In the genomic region with DNA sequence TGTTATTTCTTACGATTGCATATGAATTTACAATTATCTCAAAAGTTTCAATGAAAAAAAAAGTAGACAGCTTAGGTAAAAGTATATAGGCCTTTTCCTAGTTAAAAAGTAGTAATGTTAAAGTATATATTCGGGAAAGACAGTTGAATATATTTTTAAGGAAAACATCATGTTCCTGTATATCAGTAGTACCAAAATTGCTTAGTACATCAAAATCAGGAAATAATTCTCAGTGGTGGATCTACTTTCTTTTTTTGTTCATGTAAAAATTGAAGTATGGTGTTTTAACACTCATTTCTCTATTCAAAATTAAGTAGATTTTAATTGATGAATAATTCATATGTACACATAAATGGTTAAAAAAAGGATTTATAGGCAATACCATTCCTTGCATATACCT, we compare ENCODE assay signal across 25 cellular contexts.
DNase-seq lines count a peak whose midpoint lies in the region; ATAC-seq, FAIRE-seq and TF ChIP-seq lines count a peak whose summit lies in the region.
"Had no signal": no experiment of that assay in that cellular context is flagged by ENCODE, and none has a peak within 500 bp of the region (broad histone marks: within the 10 kb centered on the region; RNA-seq: fewer than 3 reads in every experiment).

No MANE protein-coding gene starts in this region.

- H3K9me3 Mint-ChIP-seq in activated naive CD8-positive, alpha-beta T cell (ENCODE audit: low read depth): no peaks in the 10 kb centered on the region
- no peaks in the 10 kb centered on the region for H3K9me3 Mint-ChIP-seq in activated naive CD8-positive, alpha-beta T cell treated with anti-CD3 and anti-CD28 coated beads for 36 hours
- no peaks in the 10 kb centered on the region for H3K9me3 Mint-ChIP-seq in natural killer cell
- no peaks in the 10 kb centered on the region for H3K9me3 Mint-ChIP-seq in natural killer cell treated with Interleukin-12 subunit alpha and Interleukin-12 subunit beta and Interleukin-15 and Interleukin-18, amount 100 ng/mL, for 72 hours
- H3K9me3 Mint-ChIP-seq: CD4-positive, alpha-beta memory T cell; CD8-positive, alpha-beta memory T cell had no signal

- no peaks in the 10 kb centered on the region for H4K20me1 ChIP-seq in K562 (replicated peaks; ENCODE audit: control insufficient read depth, insufficient read depth, low read length)
- no peaks in the 10 kb centered on the region for H4K20me1 ChIP-seq in smooth muscle cell (ENCODE audit: low read depth)
- H4K20me1 ChIP-seq: BLaER1 treated with 17β-estradiol and CSF1 and Interleukin-3, amounts not matched to agents 10 nM and 100 nM had no signal

- in situ Hi-C loops in K562 (cut with MboI): no loop called here

- no peaks in the 10 kb centered on the region for H3K27me3 Mint-ChIP-seq in activated naive CD8-positive, alpha-beta T cell
- H3K27me3 Mint-ChIP-seq in activated naive CD8-positive, alpha-beta T cell treated with anti-CD3 and anti-CD28 coated beads for 36 hours: no peaks in the 10 kb centered on the region
- H3K27me3 Mint-ChIP-seq in natural killer cell (ENCODE audit: low read depth in 2 of 2): no peaks in the 10 kb centered on the region
- H3K27me3 Mint-ChIP-seq in natural killer cell treated with Interleukin-12 subunit alpha and Interleukin-12 subunit beta and Interleukin-15 and Interleukin-18, amount 100 ng/mL, for 72 hours: no peaks in the 10 kb centered on the region
- H3K27me3 Mint-ChIP-seq: B cell; CD4-positive, alpha-beta memory T cell; CD8-positive, alpha-beta memory T cell had no signal

- TF ChIP-seq EP300 in K562 (IDR thresholded peaks at IDR 0.05; ENCODE audit: low read length) (no peak), esophagus muscularis mucosa (IDR thresholded peaks at IDR 0.05) (no peak)

- POLR2A ChIA-PET in K562 (lab: Yijun Ruan, JAX): no interaction called here

- H3K9me3 ChIP-seq in K562 (replicated peaks; ENCODE audit: control insufficient read depth, insufficient read depth, low read depth, low read length): no peaks in the 10 kb centered on the region
- no peaks in the 10 kb centered on the region for H3K9me3 ChIP-seq in smooth muscle cell (replicated peaks; ENCODE audit: low read depth)
- H3K9me3 ChIP-seq in esophagus muscularis mucosa: no peaks in the 10 kb centered on the region
- H3K9me3 ChIP-seq: A549; BLaER1 treated with 17β-estradiol and CSF1 and Interleukin-3, amounts not matched to agents 10 nM and 100 nM had no signal

- 96% methylated on average over 2 of the region's 2 CpGs for WGBS in K562 (ENCODE audit: insufficient coverage, low coverage, missing lambda C conversion rate)
- WGBS in smooth muscle cell (ENCODE audit: low lambda C conversion rate): 97% methylated on average over 2 of the region's 2 CpGs
- 97% methylated on average over 2 of the region's 2 CpGs for WGBS in esophagus muscularis mucosa

- H3K4me1 ChIP-seq in K562 (replicated peaks in 1 of 2; ENCODE audit: control insufficient read depth in 2 of 2, insufficient read depth in 2 of 2, low read length in 2 of 2) (no peaks in the 10 kb centered on the region), smooth muscle cell (ENCODE audit: low read depth) (peaks cover 4% of the 10 kb centered on the region), esophagus muscularis mucosa (peaks cover 12 to 28% (median 16%) of the 10 kb centered on the region in 4 donors)
- H3K4me1 ChIP-seq: A549; BLaER1 treated with 17β-estradiol and CSF1 and Interleukin-3, amounts not matched to agents 10 nM and 100 nM had no signal

- CTCF ChIA-PET in K562 (lab: Yijun Ruan, JAX; ENCODE audit: low intra/inter-chr PET ratio): no interaction called here

- H3K27ac ChIP-seq in K562 (ENCODE audit: extremely low read depth, low read depth, low read length) (no peak overlapping the region), smooth muscle cell (ENCODE audit: low read depth) (peak overlapping the region; percentile 49), esophagus muscularis mucosa (replicated peaks in 1 of 4) (no peak overlapping the region)
- H3K27ac ChIP-seq: 22Rv1; A549; BLaER1 treated with 17β-estradiol and CSF1 and Interleukin-3, amounts not matched to agents 10 nM and 100 nM; C4-2B had no signal

- TF ChIP-seq POLR2A in K562 (conservative IDR thresholded peaks at IDR 0.05): no peak
- no peak for TF ChIP-seq POLR2A in esophagus muscularis mucosa (IDR thresholded peaks at IDR 0.05; ENCODE audit: low read depth)

- H3K4me3 ChIP-seq in K562 (no peak overlapping the region), smooth muscle cell (no peak overlapping the region), esophagus muscularis mucosa (no peak overlapping the region)
- H3K4me3 ChIP-seq: A549; BLaER1 treated with 17β-estradiol and CSF1 and Interleukin-3, amounts not matched to agents 10 nM and 100 nM had no signal

- no peaks in the 10 kb centered on the region for H3F3A ChIP-seq in smooth muscle cell (ENCODE audit: low read depth)

- H3K4me2 ChIP-seq in K562 (ENCODE audit: insufficient read depth, low read length) (no peak overlapping the region), smooth muscle cell (no peak overlapping the region)
- H3K4me2 ChIP-seq: A549; BLaER1 treated with 17β-estradiol and CSF1 and Interleukin-3, amounts not matched to agents 10 nM and 100 nM had no signal

- H3K36me3 Mint-ChIP-seq in activated naive CD8-positive, alpha-beta T cell: peaks cover 32% of the 10 kb centered on the region
- H3K36me3 Mint-ChIP-seq in activated naive CD8-positive, alpha-beta T cell treated with anti-CD3 and anti-CD28 coated beads for 36 hours: peaks cover 13% of the 10 kb centered on the region
- peaks cover 13% of the 10 kb centered on the region for H3K36me3 Mint-ChIP-seq in natural killer cell
- peaks cover 16% of the 10 kb centered on the region for H3K36me3 Mint-ChIP-seq in natural killer cell treated with Interleukin-12 subunit alpha and Interleukin-12 subunit beta and Interleukin-15 and Interleukin-18, amount 100 ng/mL, for 72 hours

- no peak for DNase-seq in activated naive CD8-positive, alpha-beta T cell treated with anti-CD3 and anti-CD28 coated beads for 36 hours
- DNase-seq in natural killer cell (no peak), K562 (ENCODE audit: extremely low read depth in 1 of 4, low spot score in 3 of 4) (no peak), smooth muscle cell (lab: John Stamatoyannopoulos, UW; ENCODE audit: unreplicated experiment) (no peak), NCI-H510A (lab: John Stamatoyannopoulos, UW) (no peak), esophagus muscularis mucosa (ENCODE audit: extremely low spot score) (no peak)
- DNase-seq in natural killer cell treated with Interleukin-12 subunit alpha and Interleukin-12 subunit beta and Interleukin-15 and Interleukin-18, amount 100 ng/mL, for 72 hours (ENCODE audit: low spot score): no peak
- DNase-seq: AML-193; CD4-positive, alpha-beta memory T cell; CD8-positive, alpha-beta memory T cell; COR-L47; DMS 273 treated with DMSO at 0.1 percent for 48 hours; DMS153; DMS53; DMS79; DND-41; GF-D8 had no signal

- intact Hi-C loops in natural killer cell (cut with micrococcal nuclease) (no loop called here), K562 (cut with micrococcal nuclease) (no loop called here), esophagus muscularis mucosa (cut with DNase I) (no loop called here)

- no peak for ATAC-seq in natural killer cell
- ATAC-seq in natural killer cell treated with Interleukin-12 subunit alpha and Interleukin-12 subunit beta and Interleukin-15 and Interleukin-18, amount 100 ng/mL, for 72 hours: no peak
- ATAC-seq in K562: no peak
- ATAC-seq: A549 had no signal

- no peaks in the 10 kb centered on the region for H3K79me2 ChIP-seq in K562 (ENCODE audit: control insufficient read depth, insufficient read depth, low read length)
- no peaks in the 10 kb centered on the region for H3K79me2 ChIP-seq in smooth muscle cell (ENCODE audit: low read depth)

- H2AFZ ChIP-seq in K562 (ENCODE audit: low read depth, low read length) (no peak overlapping the region), smooth muscle cell (ENCODE audit: low read depth) (no peak overlapping the region)

- peak overlapping the region; percentile 1 for H3K27ac Mint-ChIP-seq in activated naive CD8-positive, alpha-beta T cell
- H3K27ac Mint-ChIP-seq in activated naive CD8-positive, alpha-beta T cell treated with anti-CD3 and anti-CD28 coated beads for 36 hours: no peak overlapping the region
- peak overlapping the region; percentile 42 to 51 for H3K27ac Mint-ChIP-seq in natural killer cell
- H3K27ac Mint-ChIP-seq in natural killer cell treated with Interleukin-12 subunit alpha and Interleukin-12 subunit beta and Interleukin-15 and Interleukin-18, amount 100 ng/mL, for 72 hours: no peak overlapping the region
- H3K27ac Mint-ChIP-seq: B cell had no signal

- H3K9ac ChIP-seq in K562 (ENCODE audit: insufficient read depth in 1 of 2, low read depth in 2 of 2, low read length in 2 of 2) (no peak overlapping the region), smooth muscle cell (ENCODE audit: low read depth) (no peak overlapping the region)
- H3K9ac ChIP-seq: BLaER1 treated with 17β-estradiol and CSF1 and Interleukin-3, amounts not matched to agents 10 nM and 100 nM had no signal

- H3K36me3 ChIP-seq in K562 (ENCODE audit: control insufficient read depth, insufficient read depth, low read length) (peaks cover 26% of the 10 kb centered on the region; the same call in 1 of the 3 replicates), smooth muscle cell (ENCODE audit: low read depth) (no peaks in the 10 kb centered on the region), esophagus muscularis mucosa (peaks cover 0 to 6% (median under 1%) of the 10 kb centered on the region in 4 donors)

- H3K9me1 ChIP-seq in K562 (ENCODE audit: control insufficient read depth, insufficient read depth, low read length): no peaks in the 10 kb centered on the region

- no TSS peak for BruUV-seq in K562 (replicated peaks; lab: Mats Ljungman, UMichigan)

- H3K27me3 ChIP-seq in K562 (ENCODE audit: control insufficient read depth in 2 of 2, insufficient read depth in 2 of 2, low read length in 2 of 2) (no peaks in the 10 kb centered on the region), smooth muscle cell (ENCODE audit: low read depth) (no peaks in the 10 kb centered on the region), esophagus muscularis mucosa (no peaks in the 10 kb centered on the region)
- H3K27me3 ChIP-seq: BLaER1 treated with 17β-estradiol and CSF1 and Interleukin-3, amounts not matched to agents 10 nM and 100 nM had no signal

- TF ChIP-seq CTCF in natural killer cell (IDR thresholded peaks at IDR 0.05) (no peak), K562 (IDR thresholded peaks at IDR 0.05 in 2 of 3, conservative IDR thresholded peaks at IDR 0.05 in 1 of 3; ENCODE audit: insufficient read depth in 2 of 3, low read depth in 1 of 3, low read length in 3 of 3) (no peak), smooth muscle cell (IDR thresholded peaks at IDR 0.05; ENCODE audit: borderline replicate concordance, insufficient read depth, poor library complexity, severe bottlenecking) (no peak), esophagus muscularis mucosa (IDR thresholded peaks at IDR 0.05) (no peak)

- no peak overlapping the region for H3K4me3 Mint-ChIP-seq in activated naive CD8-positive, alpha-beta T cell
- no peak overlapping the region for H3K4me3 Mint-ChIP-seq in activated naive CD8-positive, alpha-beta T cell treated with anti-CD3 and anti-CD28 coated beads for 36 hours
- no peak overlapping the region for H3K4me3 Mint-ChIP-seq in natural killer cell
- H3K4me3 Mint-ChIP-seq in natural killer cell treated with Interleukin-12 subunit alpha and Interleukin-12 subunit beta and Interleukin-15 and Interleukin-18, amount 100 ng/mL, for 72 hours: no peak overlapping the region
- H3K4me3 Mint-ChIP-seq: B cell; CD4-positive, alpha-beta memory T cell; CD8-positive, alpha-beta memory T cell had no signal

- H3K4me1 Mint-ChIP-seq in activated naive CD8-positive, alpha-beta T cell (ENCODE audit: low read depth): peaks cover 2% of the 10 kb centered on the region
- H3K4me1 Mint-ChIP-seq in activated naive CD8-positive, alpha-beta T cell treated with anti-CD3 and anti-CD28 coated beads for 36 hours: peaks cover 8% of the 10 kb centered on the region
- no peaks in the 10 kb centered on the region for H3K4me1 Mint-ChIP-seq in natural killer cell
- H3K4me1 Mint-ChIP-seq in natural killer cell treated with Interleukin-12 subunit alpha and Interleukin-12 subunit beta and Interleukin-15 and Interleukin-18, amount 100 ng/mL, for 72 hours (ENCODE audit: low read depth in 2 of 2): no peaks in the 10 kb centered on the region
- H3K4me1 Mint-ChIP-seq: B cell had no signal

- no peak for TF ChIP-seq RAD21 in K562 (CRISPR knock-in tag; conservative IDR thresholded peaks at IDR 0.05 in 1 of 2, IDR thresholded peaks at IDR 0.05 in 1 of 2)

- no peak for FAIRE-seq in K562 (lab: Jason Lieb, UNC)
- FAIRE-seq: GM12891, GM19239 had no signal

Comparison
In these comparisons a context has a peak if more than half of its experiments do, and no peak if none do; other contexts are left out.
1. H3K27ac Mint-ChIP-seq: peak in activated naive CD8-positive, alpha-beta T cell (single experiment) and natural killer cell (2 of 2); none in activated naive CD8-positive, alpha-beta T cell treated with anti-CD3 and anti-CD28 coated beads for 36 hours (single experiment) and natural killer cell treated with Interleukin-12 subunit alpha and Interleukin-12 subunit beta and Interleukin-15 and Interleukin-18, amount 100 ng/mL, for 72 hours (0 of 2).